ENCODE assay signal across 14 cellular contexts in genomic region chr12:68536885-68537284, GRCh38.
A peak's percentile ranks its signal among the peaks of the same experiment; 100 is the strongest.
DNase-seq lines count a peak whose midpoint lies in the region; ATAC-seq and TF ChIP-seq lines count a peak whose summit lies in the region.
"Had no signal": no experiment of that assay in that cellular context is flagged by ENCODE, and none has a peak within 500 bp of the region (broad histone marks: within the 10 kb centered on the region; RNA-seq: fewer than 3 reads in every experiment).

No MANE protein-coding gene starts in this region.

- peak; percentile 9 for DNase-seq in SIG-M5 (lab: John Stamatoyannopoulos, UW)
- no peak for DNase-seq in SIG-M5 treated with dmso at 0.1 percent for 504 hours (lab: John Stamatoyannopoulos, UW; ENCODE audit: unreplicated experiment)
- peak; percentile 25 for DNase-seq in OCI-M1 (lab: John Stamatoyannopoulos, UW)
- DNase-seq in dermis blood vessel endothelial cell: peak; percentile 53
- no peak for DNase-seq in stimulated activated naive CD8-positive, alpha-beta T cell treated with anti-CD3 and anti-CD28 coated beads, Interleukin-15, amount 100 ng/mL, for 72 hours
- DNase-seq in NCI-H345 treated with DMSO at 0.1 percent for 48 hours (lab: John Stamatoyannopoulos, UW; ENCODE audit: unreplicated experiment): no peak
- no peak for DNase-seq in stimulated activated CD4-positive, alpha-beta T cell treated with anti-CD3 and anti-CD28 coated beads, Interleukin-15, amount 100 ng/mL, for 24 hours
- DNase-seq: HCEC 1CT, NCI-H1092 treated with DMSO at 0.1 percent for 48 hours, NCI-H187 treated with DMSO at 0.1 percent for 48 hours, NCI-H2171, NCI-H82, SHP77 treated with DMSO at 0.1 percent for 48 hours had no signal

- peaks cover 4% of the 10 kb centered on the region for H3K27me3 Mint-ChIP-seq in nephron (ENCODE audit: low read depth)
- no peaks in the 10 kb centered on the region for H3K27me3 Mint-ChIP-seq in stimulated activated naive CD8-positive, alpha-beta T cell treated with anti-CD3 and anti-CD28 coated beads, Interleukin-15, amount 100 ng/mL, for 72 hours

- peak overlapping the region in 2 of 3 experiments; percentile 73 to 77 for H3K27ac Mint-ChIP-seq in nephron
- no peak overlapping the region for H3K27ac Mint-ChIP-seq in stimulated activated naive CD8-positive, alpha-beta T cell treated with anti-CD3 and anti-CD28 coated beads, Interleukin-15, amount 100 ng/mL, for 72 hours

- no peak overlapping the region for H3K4me3 Mint-ChIP-seq in nephron
- H3K4me3 Mint-ChIP-seq in stimulated activated naive CD8-positive, alpha-beta T cell treated with anti-CD3 and anti-CD28 coated beads, Interleukin-15, amount 100 ng/mL, for 72 hours: no peak overlapping the region

- ATAC-seq in stimulated activated naive CD8-positive, alpha-beta T cell treated with anti-CD3 and anti-CD28 coated beads, Interleukin-15, amount 100 ng/mL, for 72 hours: no peak

- peaks cover 4% of the 10 kb centered on the region for H3K9me3 Mint-ChIP-seq in nephron
- peaks cover 9 to 13% of the 10 kb centered on the region in 2 donors for H3K9me3 Mint-ChIP-seq in stimulated activated naive CD8-positive, alpha-beta T cell treated with anti-CD3 and anti-CD28 coated beads, Interleukin-15, amount 100 ng/mL, for 72 hours

- TF ChIP-seq CTCF in nephron (IDR thresholded peaks at IDR 0.05; ENCODE audit: unreplicated experiment in 3 of 3): no peak

- H3K4me1 Mint-ChIP-seq in nephron: peaks cover 25% of the 10 kb centered on the region
- H3K4me1 Mint-ChIP-seq in stimulated activated naive CD8-positive, alpha-beta T cell treated with anti-CD3 and anti-CD28 coated beads, Interleukin-15, amount 100 ng/mL, for 72 hours: peaks cover 66% of the 10 kb centered on the region

- no peaks in the 10 kb centered on the region for H3K36me3 Mint-ChIP-seq in nephron (ENCODE audit: low read depth)

Comparison
In these comparisons a context has a peak if more than half of its experiments do, and no peak if none do; other contexts are left out.
1. DNase-seq: peak in SIG-M5 (single experiment), OCI-M1 (single experiment) and dermis blood vessel endothelial cell (single experiment); none in SIG-M5 treated with dmso at 0.1 percent for 504 hours (single experiment), stimulated activated naive CD8-positive, alpha-beta T cell treated with anti-CD3 and anti-CD28 coated beads, Interleukin-15, amount 100 ng/mL, for 72 hours (0 of 2), NCI-H345 treated with DMSO at 0.1 percent for 48 hours (single experiment) and stimulated activated CD4-positive, alpha-beta T cell treated with anti-CD3 and anti-CD28 coated beads, Interleukin-15, amount 100 ng/mL, for 24 hours (single experiment).
2. H3K27ac Mint-ChIP-seq: peak in nephron (2 of 3); none in stimulated activated naive CD8-positive, alpha-beta T cell treated with anti-CD3 and anti-CD28 coated beads, Interleukin-15, amount 100 ng/mL, for 72 hours (0 of 2).